In the genomic region with DNA sequence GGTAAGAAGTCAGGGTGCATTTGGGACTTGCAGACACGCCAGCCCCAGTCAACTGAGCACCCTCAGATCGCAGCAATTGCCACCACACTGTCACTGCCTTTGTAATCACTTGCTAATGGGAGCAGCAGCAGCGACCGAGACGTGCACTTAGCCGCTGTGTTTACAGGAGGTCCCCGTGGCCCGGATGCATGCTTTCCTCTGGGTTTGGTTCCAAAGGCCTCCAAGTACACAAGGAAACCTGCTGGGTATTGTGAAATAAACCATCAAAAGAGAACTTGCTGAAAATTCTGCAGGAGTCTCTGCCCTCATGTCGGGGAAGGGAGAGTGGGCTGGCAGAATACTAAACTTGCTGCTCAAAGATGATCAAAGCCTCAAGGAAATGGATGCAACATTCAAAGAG, we compare ENCODE assay signal across 1 cellular context.
TF ChIP-seq lines count a peak whose summit lies in the region.

No MANE protein-coding gene starts in this region.

TF ChIP-seq in HepG2, 621 proteins besides CTCF, POLR2A, EP300 and RAD21 (continued from another document):
- TF ChIP-seq MIXL1 (CRISPR knock-in tag; IDR thresholded peaks at IDR 0.05) = 0 out of 2 replicates have a peak, but pooled peaks have one; percentile 47
- no peak for TF ChIP-seq ZBTB42 (CRISPR knock-in tag; IDR thresholded peaks at IDR 0.05)
- peak; percentile 92 for TF ChIP-seq FOXO1 (CRISPR knock-in tag; IDR thresholded peaks at IDR 0.05)
- TF ChIP-seq ZNF556 (CRISPR knock-in tag; IDR thresholded peaks at IDR 0.05; ENCODE audit: borderline replicate concordance) = 0 out of 2 replicates have a peak, but pooled peaks have one; percentile 38
- TF ChIP-seq, protein P1, sequence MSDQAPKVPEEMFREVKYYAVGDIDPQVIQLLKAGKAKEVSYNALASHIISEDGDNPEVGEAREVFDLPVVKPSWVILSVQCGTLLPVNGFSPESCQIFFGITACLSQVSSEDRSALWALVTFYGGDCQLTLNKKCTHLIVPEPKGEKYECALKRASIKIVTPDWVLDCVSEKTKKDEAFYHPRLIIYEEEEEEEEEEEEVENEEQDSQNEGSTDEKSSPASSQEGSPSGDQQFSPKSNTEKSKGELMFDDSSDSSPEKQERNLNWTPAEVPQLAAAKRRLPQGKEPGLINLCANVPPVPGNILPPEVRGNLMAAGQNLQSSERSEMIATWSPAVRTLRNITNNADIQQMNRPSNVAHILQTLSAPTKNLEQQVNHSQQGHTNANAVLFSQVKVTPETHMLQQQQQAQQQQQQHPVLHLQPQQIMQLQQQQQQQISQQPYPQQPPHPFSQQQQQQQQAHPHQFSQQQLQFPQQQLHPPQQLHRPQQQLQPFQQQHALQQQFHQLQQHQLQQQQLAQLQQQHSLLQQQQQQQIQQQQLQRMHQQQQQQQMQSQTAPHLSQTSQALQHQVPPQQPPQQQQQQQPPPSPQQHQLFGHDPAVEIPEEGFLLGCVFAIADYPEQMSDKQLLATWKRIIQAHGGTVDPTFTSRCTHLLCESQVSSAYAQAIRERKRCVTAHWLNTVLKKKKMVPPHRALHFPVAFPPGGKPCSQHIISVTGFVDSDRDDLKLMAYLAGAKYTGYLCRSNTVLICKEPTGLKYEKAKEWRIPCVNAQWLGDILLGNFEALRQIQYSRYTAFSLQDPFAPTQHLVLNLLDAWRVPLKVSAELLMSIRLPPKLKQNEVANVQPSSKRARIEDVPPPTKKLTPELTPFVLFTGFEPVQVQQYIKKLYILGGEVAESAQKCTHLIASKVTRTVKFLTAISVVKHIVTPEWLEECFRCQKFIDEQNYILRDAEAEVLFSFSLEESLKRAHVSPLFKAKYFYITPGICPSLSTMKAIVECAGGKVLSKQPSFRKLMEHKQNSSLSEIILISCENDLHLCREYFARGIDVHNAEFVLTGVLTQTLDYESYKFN (CRISPR knock-in tag; conservative IDR thresholded peaks at IDR 0.05) = peak; percentile 87
- TF ChIP-seq, protein P2, sequence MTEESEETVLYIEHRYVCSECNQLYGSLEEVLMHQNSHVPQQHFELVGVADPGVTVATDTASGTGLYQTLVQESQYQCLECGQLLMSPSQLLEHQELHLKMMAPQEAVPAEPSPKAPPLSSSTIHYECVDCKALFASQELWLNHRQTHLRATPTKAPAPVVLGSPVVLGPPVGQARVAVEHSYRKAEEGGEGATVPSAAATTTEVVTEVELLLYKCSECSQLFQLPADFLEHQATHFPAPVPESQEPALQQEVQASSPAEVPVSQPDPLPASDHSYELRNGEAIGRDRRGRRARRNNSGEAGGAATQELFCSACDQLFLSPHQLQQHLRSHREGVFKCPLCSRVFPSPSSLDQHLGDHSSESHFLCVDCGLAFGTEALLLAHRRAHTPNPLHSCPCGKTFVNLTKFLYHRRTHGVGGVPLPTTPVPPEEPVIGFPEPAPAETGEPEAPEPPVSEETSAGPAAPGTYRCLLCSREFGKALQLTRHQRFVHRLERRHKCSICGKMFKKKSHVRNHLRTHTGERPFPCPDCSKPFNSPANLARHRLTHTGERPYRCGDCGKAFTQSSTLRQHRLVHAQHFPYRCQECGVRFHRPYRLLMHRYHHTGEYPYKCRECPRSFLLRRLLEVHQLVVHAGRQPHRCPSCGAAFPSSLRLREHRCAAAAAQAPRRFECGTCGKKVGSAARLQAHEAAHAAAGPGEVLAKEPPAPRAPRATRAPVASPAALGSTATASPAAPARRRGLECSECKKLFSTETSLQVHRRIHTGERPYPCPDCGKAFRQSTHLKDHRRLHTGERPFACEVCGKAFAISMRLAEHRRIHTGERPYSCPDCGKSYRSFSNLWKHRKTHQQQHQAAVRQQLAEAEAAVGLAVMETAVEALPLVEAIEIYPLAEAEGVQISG (CRISPR knock-in tag; IDR thresholded peaks at IDR 0.05) = peak; percentile 60
- TF ChIP-seq ZNF766 (CRISPR knock-in tag; IDR thresholded peaks at IDR 0.05; ENCODE audit: borderline replicate concordance) = peak; percentile 86; the same call in 1 of the 2 replicates
- TF ChIP-seq TEAD3 (CRISPR knock-in tag; optimal IDR thresholded peaks at IDR 0.05; ENCODE audit: borderline replicate concordance) = peak; percentile 70
- TF ChIP-seq ISL2 (CRISPR knock-in tag; IDR thresholded peaks at IDR 0.05) = peak; percentile 51
- TF ChIP-seq MED1 (CRISPR knock-in tag; IDR thresholded peaks at IDR 0.05) = peak; percentile 83
- peak; percentile 22 for TF ChIP-seq YY1 (IDR thresholded peaks at IDR 0.05; ENCODE audit: insufficient read depth, insufficient replicate concordance, low read depth, low read length)
- peak; percentile 47 for TF ChIP-seq CREM (IDR thresholded peaks at IDR 0.05)
- no peak for TF ChIP-seq CREM (CRISPR knock-in tag; IDR thresholded peaks at IDR 0.05)
- TF ChIP-seq FOSL2 (CRISPR knock-in tag; IDR thresholded peaks at IDR 0.05) = 0 out of 2 replicates have a peak, but pooled peaks have one; percentile 22
- no peak for TF ChIP-seq PLRG1 (conservative IDR thresholded peaks at IDR 0.05)
- TF ChIP-seq, protein P3, sequence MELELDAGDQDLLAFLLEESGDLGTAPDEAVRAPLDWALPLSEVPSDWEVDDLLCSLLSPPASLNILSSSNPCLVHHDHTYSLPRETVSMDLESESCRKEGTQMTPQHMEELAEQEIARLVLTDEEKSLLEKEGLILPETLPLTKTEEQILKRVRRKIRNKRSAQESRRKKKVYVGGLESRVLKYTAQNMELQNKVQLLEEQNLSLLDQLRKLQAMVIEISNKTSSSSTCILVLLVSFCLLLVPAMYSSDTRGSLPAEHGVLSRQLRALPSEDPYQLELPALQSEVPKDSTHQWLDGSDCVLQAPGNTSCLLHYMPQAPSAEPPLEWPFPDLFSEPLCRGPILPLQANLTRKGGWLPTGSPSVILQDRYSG (CRISPR knock-in tag; IDR thresholded peaks at IDR 0.05) = peak; percentile 48; the same call in 1 of the 2 replicates
- TF ChIP-seq MYC (CRISPR knock-in tag; IDR thresholded peaks at IDR 0.05; ENCODE audit: borderline replicate concordance) = peak; percentile 75; the same call in 1 of the 2 replicates
- TF ChIP-seq MXD4 (CRISPR knock-in tag; IDR thresholded peaks at IDR 0.05) = 0 out of 2 replicates have a peak, but pooled peaks have one; percentile 33
- TF ChIP-seq, protein P4, sequence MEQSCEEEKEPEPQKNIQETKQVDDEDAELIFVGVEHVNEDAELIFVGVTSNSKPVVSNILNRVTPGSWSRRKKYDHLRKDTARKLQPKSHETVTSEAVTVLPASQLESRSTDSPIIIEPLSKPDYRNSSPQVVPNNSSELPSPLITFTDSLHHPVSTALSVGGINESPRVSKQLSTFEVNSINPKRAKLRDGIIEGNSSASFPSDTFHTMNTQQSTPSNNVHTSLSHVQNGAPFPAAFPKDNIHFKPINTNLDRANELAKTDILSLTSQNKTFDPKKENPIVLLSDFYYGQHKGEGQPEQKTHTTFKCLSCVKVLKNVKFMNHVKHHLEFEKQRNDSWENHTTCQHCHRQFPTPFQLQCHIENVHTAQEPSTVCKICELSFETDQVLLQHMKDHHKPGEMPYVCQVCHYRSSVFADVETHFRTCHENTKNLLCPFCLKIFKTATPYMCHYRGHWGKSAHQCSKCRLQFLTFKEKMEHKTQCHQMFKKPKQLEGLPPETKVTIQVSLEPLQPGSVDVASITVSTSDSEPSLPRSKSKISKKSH (CRISPR knock-in tag; IDR thresholded peaks at IDR 0.05; ENCODE audit: borderline replicate concordance) = no peak
- 0 out of 2 replicates have a peak, but pooled peaks have one; percentile 45 for TF ChIP-seq IRF2 (CRISPR knock-in tag; IDR thresholded peaks at IDR 0.05)
- 0 out of 2 replicates have a peak, but pooled peaks have one; percentile 47 for TF ChIP-seq POGZ (CRISPR knock-in tag; IDR thresholded peaks at IDR 0.05)
- peak; percentile 45; the same call in 1 of the 2 replicates for TF ChIP-seq ZFY (CRISPR knock-in tag; IDR thresholded peaks at IDR 0.05)
- TF ChIP-seq FOXA1 (IDR thresholded peaks at IDR 0.05) = no peak
- peak; percentile 73 for TF ChIP-seq FOXA1 (CRISPR knock-in tag; IDR thresholded peaks at IDR 0.05)
- TF ChIP-seq PITX1 (CRISPR knock-in tag; IDR thresholded peaks at IDR 0.05) = peak; percentile 65
- TF ChIP-seq, protein P5, sequence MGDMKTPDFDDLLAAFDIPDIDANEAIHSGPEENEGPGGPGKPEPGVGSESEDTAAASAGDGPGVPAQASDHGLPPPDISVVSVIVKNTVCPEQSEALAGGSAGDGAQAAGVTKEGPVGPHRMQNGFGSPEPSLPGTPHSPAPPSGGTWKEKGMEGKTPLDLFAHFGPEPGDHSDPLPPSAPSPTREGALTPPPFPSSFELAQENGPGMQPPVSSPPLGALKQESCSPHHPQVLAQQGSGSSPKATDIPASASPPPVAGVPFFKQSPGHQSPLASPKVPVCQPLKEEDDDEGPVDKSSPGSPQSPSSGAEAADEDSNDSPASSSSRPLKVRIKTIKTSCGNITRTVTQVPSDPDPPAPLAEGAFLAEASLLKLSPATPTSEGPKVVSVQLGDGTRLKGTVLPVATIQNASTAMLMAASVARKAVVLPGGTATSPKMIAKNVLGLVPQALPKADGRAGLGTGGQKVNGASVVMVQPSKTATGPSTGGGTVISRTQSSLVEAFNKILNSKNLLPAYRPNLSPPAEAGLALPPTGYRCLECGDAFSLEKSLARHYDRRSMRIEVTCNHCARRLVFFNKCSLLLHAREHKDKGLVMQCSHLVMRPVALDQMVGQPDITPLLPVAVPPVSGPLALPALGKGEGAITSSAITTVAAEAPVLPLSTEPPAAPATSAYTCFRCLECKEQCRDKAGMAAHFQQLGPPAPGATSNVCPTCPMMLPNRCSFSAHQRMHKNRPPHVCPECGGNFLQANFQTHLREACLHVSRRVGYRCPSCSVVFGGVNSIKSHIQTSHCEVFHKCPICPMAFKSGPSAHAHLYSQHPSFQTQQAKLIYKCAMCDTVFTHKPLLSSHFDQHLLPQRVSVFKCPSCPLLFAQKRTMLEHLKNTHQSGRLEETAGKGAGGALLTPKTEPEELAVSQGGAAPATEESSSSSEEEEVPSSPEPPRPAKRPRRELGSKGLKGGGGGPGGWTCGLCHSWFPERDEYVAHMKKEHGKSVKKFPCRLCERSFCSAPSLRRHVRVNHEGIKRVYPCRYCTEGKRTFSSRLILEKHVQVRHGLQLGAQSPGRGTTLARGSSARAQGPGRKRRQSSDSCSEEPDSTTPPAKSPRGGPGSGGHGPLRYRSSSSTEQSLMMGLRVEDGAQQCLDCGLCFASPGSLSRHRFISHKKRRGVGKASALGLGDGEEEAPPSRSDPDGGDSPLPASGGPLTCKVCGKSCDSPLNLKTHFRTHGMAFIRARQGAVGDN (CRISPR knock-in tag; IDR thresholded peaks at IDR 0.05) = peak; percentile 76
